ENCODE assay signal across 9 cellular contexts in genomic region chr2:30225131-30225762, GRCh38. TPM values are rescaled to one million over a fixed set of nuclear protein-coding genes. Genes with fewer than 3 reads are reported as not detected.
DNase-seq lines count a peak whose midpoint lies in the region; ATAC-seq and TF ChIP-seq lines count a peak whose summit lies in the region.
"Had no signal": no experiment of that assay in that cellular context is flagged by ENCODE, and none has a peak within 500 bp of the region (broad histone marks: within the 10 kb centered on the region; RNA-seq: fewer than 3 reads in every experiment).

No MANE protein-coding gene starts in this region.

- H3K27ac ChIP-seq in A673 (ENCODE audit: low read depth, low read length, poor library complexity, severe bottlenecking): peak overlapping the region; percentile 44
- H3K27ac ChIP-seq in RWPE1: 0 out of 2 replicates have a peak overlapping the region, but pooled peaks have one; percentile 15
- peak overlapping the region; percentile 60 to 65 for H3K27ac ChIP-seq in liver (ENCODE audit: low read depth in 1 of 2, low read length in 2 of 2)
- H3K27ac ChIP-seq in thymus (ENCODE audit: low read depth): peak overlapping the region; percentile 97

- ATAC-seq in GM18511 (IDR thresholded peaks at IDR 0.05; ENCODE audit: unreplicated experiment) (peak; percentile 58), HG03108 (IDR thresholded peaks at IDR 0.05; ENCODE audit: unreplicated experiment) (peak; percentile 49)
- ATAC-seq: HCT116 had no signal

- H3K36me3 ChIP-seq in A673 (ENCODE audit: insufficient read depth, low read length, poor library complexity, severe bottlenecking) (no peaks in the 10 kb centered on the region), liver (ENCODE audit: control insufficient read depth in 4 of 4, insufficient read depth in 3 of 4, low read depth in 1 of 4, low read length in 3 of 4) (no peaks in the 10 kb centered on the region), thymus (ENCODE audit: control insufficient read depth, insufficient read depth) (no peaks in the 10 kb centered on the region)

- peaks cover 21% of the 10 kb centered on the region for H3K4me1 ChIP-seq in A673 (ENCODE audit: insufficient read depth, low read length, poor library complexity, severe bottlenecking)
- peaks cover 0 to 4% (median 0%) of the 10 kb centered on the region in 4 donors for H3K4me1 ChIP-seq in liver (ENCODE audit: control insufficient read depth in 4 of 4, insufficient read depth in 4 of 4, low read length in 3 of 4)
- peaks cover 62% of the 10 kb centered on the region for H3K4me1 ChIP-seq in thymus (ENCODE audit: control insufficient read depth, insufficient read depth, low read length)

- H3K4me3 ChIP-seq in A673 (ENCODE audit: low read depth, low read length, poor library complexity, severe bottlenecking): peak overlapping the region; percentile 17
- peak overlapping the region in 1 of 3 donors; percentile 28 for H3K4me3 ChIP-seq in liver (ENCODE audit: low read depth in 1 of 3, low read length in 3 of 3)
- H3K4me3 ChIP-seq in thymus (ENCODE audit: low read length): peak overlapping the region; percentile 55

- no peak for TF ChIP-seq CTCF in A673 (conservative IDR thresholded peaks at IDR 0.05; ENCODE audit: low read depth, low read length)
- TF ChIP-seq CTCF in RWPE1 (conservative IDR thresholded peaks at IDR 0.05; ENCODE audit: low read depth): no peak
- TF ChIP-seq CTCF in liver (IDR thresholded peaks at IDR 0.05; ENCODE audit: low read depth, low read length, missing input control): no peak

- WGBS in liver: 41% methylated on average over 8 of the region's 8 CpGs
- WGBS in thymus: 3% methylated on average over 8 of the region's 8 CpGs

- BruUV-seq in A673 (replicated peaks; lab: Mats Ljungman, UMichigan): TSS peak; percentile 64

- DNase-seq in A673 (ENCODE audit: low spot score) (peak; percentile 70), RWPE1 (ENCODE audit: low spot score) (no peak), brain pericyte (ENCODE audit: low read depth, low spot score) (peak; percentile 51), Ammon's horn (ENCODE audit: low spot score) (no peak)

- peak overlapping the region in 1 of 2 donors; percentile 79 for H3K9ac ChIP-seq in liver (ENCODE audit: low read depth in 1 of 2, low read length in 2 of 2)

- H3K27me3 ChIP-seq in A673 (replicated peaks; ENCODE audit: insufficient read depth, low read depth, low read length, poor library complexity) (no peaks in the 10 kb centered on the region), liver (ENCODE audit: control insufficient read depth in 4 of 4, insufficient read depth in 4 of 4, low read length in 3 of 4) (peaks cover 0 to 2% (median under 1%) of the 10 kb centered on the region in 4 donors), thymus (ENCODE audit: control insufficient read depth, insufficient read depth) (no peaks in the 10 kb centered on the region)

- peak in 1 of 2 donors; percentile 17 for TF ChIP-seq RAD21 in liver (IDR thresholded peaks at IDR 0.05)

- CTCF ChIA-PET in A673 (lab: Charles Lee) (no interaction called here), RWPE1 (lab: Yijun Ruan, JAX) (interaction anchor here (0.7 to 1.1 kb wide), 2 partner anchors 229 to 1267 kb away, joined by 3 read pairs; no protein-coding TSS in a partner anchor)

- POLR2A ChIA-PET in A673 (lab: Charles Lee; ENCODE audit: low non-redundant PET): interaction anchor here (0.6 kb wide), 1 partner anchor 79 kb away, joined by 5 read pairs; no protein-coding TSS in a partner anchor
- POLR2A ChIA-PET in RWPE1 (lab: Yijun Ruan, JAX; ENCODE audit: low non-redundant PET): no interaction called here

- intact Hi-C loops in A673 (cut with micrococcal nuclease; ENCODE audit: unreplicated experiment): no loop called here

- H3K9me3 ChIP-seq in A673 (ENCODE audit: low read depth, low read length, poor library complexity, severe bottlenecking) (no peaks in the 10 kb centered on the region), liver (ENCODE audit: control insufficient read depth in 4 of 4, low read length in 3 of 4) (no peaks in the 10 kb centered on the region), thymus (ENCODE audit: control insufficient read depth) (no peaks in the 10 kb centered on the region)

TF ChIP-seq in liver, 16 proteins besides CTCF, POLR2A, EP300 and RAD21:
- no peak for TF ChIP-seq MAX (IDR thresholded peaks at IDR 0.05)
- peak; percentile 16 for TF ChIP-seq SP1 (IDR thresholded peaks at IDR 0.05)
- no peak for TF ChIP-seq HNF4G (IDR thresholded peaks at IDR 0.05)
TF ChIP-seq in liver: peak in this region for 1.

RNA-seq across cellular contexts. Expression of gene LBH, which starts 6.1 kb away (rescaled TPM):
- total RNA-seq in A673 (2021): 114 and 140 TPM in 2 replicates
- 10 to 100 TPM in 1 of 2 donors, 1 to 10 TPM in 1; 8.5 to 50.8 TPM for total RNA-seq in liver
- 1 to 10 TPM; 4.1 to 9.6 TPM for polyA plus RNA-seq in liver
- polyA plus RNA-seq in thymus: 88.9 TPM

Comparison
In these comparisons a context has a peak if more than half of its experiments do, and no peak if none do; other contexts are left out.
1. DNase-seq: peak in A673 (single experiment) and brain pericyte (single experiment); none in RWPE1 (single experiment) and Ammon's horn (single experiment).
2. H3K27ac ChIP-seq: peak in every context shown above with its lines; median percentile 97 in thymus; 62 in liver; 44 in A673; 15 in RWPE1.